8 cellular contexts compared by ENCODE assay signal in genomic region chr12:12010277-12011031, GRCh38.
DNase-seq lines count a peak whose midpoint lies in the region; ATAC-seq and TF ChIP-seq lines count a peak whose summit lies in the region.

No MANE protein-coding gene starts in this region.

- no peak for TF ChIP-seq CTCF in brain microvascular endothelial cell (IDR thresholded peaks at IDR 0.05; ENCODE audit: low read depth, low read length, missing control alignments)
- no peak for TF ChIP-seq CTCF in lung (IDR thresholded peaks at IDR 0.05; ENCODE audit: control extremely low read depth, extremely low read depth)

- WGBS in lung, 2 donors, result 17 to 35% methylated on average over 18 of the region's 18 CpGs

- H3K9me3 ChIP-seq in lung (ENCODE audit: control insufficient read depth in 2 of 2, insufficient read depth in 1 of 2, low read length in 1 of 2), result no peaks in the 10 kb centered on the region

- peak overlapping the region; percentile 43 for H3K27ac ChIP-seq in brain microvascular endothelial cell
- peak overlapping the region in 1 of 2 donors; percentile 21 for H3K27ac ChIP-seq in lung (ENCODE audit: low read depth in 1 of 2, low read length in 1 of 2)

- H3K36me3 ChIP-seq in brain microvascular endothelial cell (replicated peaks) (no peaks in the 10 kb centered on the region), lung (ENCODE audit: control insufficient read depth in 2 of 2, insufficient read depth in 2 of 2, low read length in 2 of 2) (no peaks in the 10 kb centered on the region)

- ATAC-seq in HG03175 (IDR thresholded peaks at IDR 0.05; ENCODE audit: unreplicated experiment), result peak; percentile 59
- peak; percentile 45 for ATAC-seq in lung (ENCODE audit: insufficient read depth, low FRiP score)

- in situ Hi-C loops in brain microvascular endothelial cell (cut with HindIII; ENCODE audit: low pct_ligation_motif_present, low sequenced_read_pairs), result no loop called here

- H3K4me3 ChIP-seq in brain microvascular endothelial cell (ENCODE audit: low read depth, low read length), result no peak overlapping the region
- H3K4me3 ChIP-seq in lung, result no peak overlapping the region

- H3K27me3 ChIP-seq in brain microvascular endothelial cell (replicated peaks), result no peaks in the 10 kb centered on the region
- no peaks in the 10 kb centered on the region for H3K27me3 ChIP-seq in lung (ENCODE audit: control insufficient read depth, insufficient read depth)

- peaks cover 0 to 6% of the 10 kb centered on the region in 2 donors for H3K4me1 ChIP-seq in lung (ENCODE audit: control insufficient read depth in 2 of 2, insufficient read depth in 2 of 2, low read length in 2 of 2)

- peak; percentile 41 to 62 for DNase-seq in activated CD4-positive, alpha-beta T cell treated with anti-CD3 and anti-CD28 coated beads for 4 hours
- no peak for DNase-seq in activated CD4-positive, alpha-beta T cell treated with anti-CD3 and anti-CD28 coated beads, Interleukin-2, amount 50 U/mL, for 1 hour
- peak in 4 of 5 donors; percentile 26 to 87 (median 33) for DNase-seq in T-helper 1 cell
- peak; percentile 44 for DNase-seq in brain microvascular endothelial cell
- peak; percentile 42 for DNase-seq in lung (ENCODE audit: low spot score)
- DNase-seq in stimulated activated CD8-positive, alpha-beta memory T cell treated with anti-CD3 and anti-CD28 coated beads, Interleukin-7, amount 100 ng/mL, for 48 hours (ENCODE audit: extremely low read depth in 1 of 2, low read depth in 1 of 2), result peak; percentile 51 to 77
- DNase-seq in mesenteric fat pad (ENCODE audit: low spot score), result no peak

Comparison
In these comparisons a context has a peak if more than half of its experiments do, and no peak if none do; other contexts are left out.
1. DNase-seq: peak in activated CD4-positive, alpha-beta T cell treated with anti-CD3 and anti-CD28 coated beads for 4 hours (2 of 2), T-helper 1 cell (4 of 5), brain microvascular endothelial cell (single experiment), lung (single experiment) and stimulated activated CD8-positive, alpha-beta memory T cell treated with anti-CD3 and anti-CD28 coated beads, Interleukin-7, amount 100 ng/mL, for 48 hours (2 of 2); none in activated CD4-positive, alpha-beta T cell treated with anti-CD3 and anti-CD28 coated beads, Interleukin-2, amount 50 U/mL, for 1 hour (single experiment) and mesenteric fat pad (single experiment).